ENCODE assay signal across 2 cellular contexts in the genomic region with DNA sequence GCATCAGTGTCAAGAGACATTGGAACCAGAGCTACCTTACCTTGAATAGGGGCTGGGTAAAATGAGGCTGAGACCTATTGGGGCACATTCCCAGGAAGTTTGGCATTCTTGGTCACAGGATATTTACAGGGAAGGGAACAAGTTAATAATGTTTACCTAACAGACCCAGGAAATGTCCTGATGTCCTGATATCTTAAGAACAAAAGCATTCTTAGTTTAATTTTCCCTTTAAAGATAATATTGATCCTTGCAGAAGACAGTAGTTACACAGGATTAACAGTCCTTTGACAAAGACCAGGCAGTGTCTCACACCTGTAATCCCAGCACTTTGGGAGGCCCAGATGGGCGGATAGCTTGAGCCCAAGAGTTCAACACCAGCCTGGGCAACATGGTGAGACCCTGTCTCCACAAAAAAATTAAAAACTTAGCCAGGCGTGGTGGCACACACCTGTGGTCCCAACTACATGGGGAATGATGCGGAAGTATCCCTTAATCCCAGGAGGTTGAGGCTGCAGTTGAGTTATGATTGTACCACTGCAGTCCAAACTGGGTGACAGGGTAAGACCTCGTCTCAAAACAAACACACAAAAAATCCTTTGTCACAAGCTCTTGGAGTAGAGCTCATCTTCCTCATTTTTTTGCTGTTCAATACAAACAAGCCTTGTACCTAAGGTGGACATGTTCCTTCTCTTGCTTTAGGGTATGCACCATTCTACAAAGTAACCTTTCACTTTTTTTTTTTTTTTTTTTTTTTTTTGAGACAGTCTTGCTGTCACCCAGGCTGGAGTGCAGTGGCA.
TF ChIP-seq lines count a peak whose summit lies in the region.

No MANE protein-coding gene starts in this region.

TF ChIP-seq in GM12878, 131 proteins besides CTCF, POLR2A, EP300 and RAD21:
- TF ChIP-seq EZH2 (IDR thresholded peaks at IDR 0.05; ENCODE audit: borderline replicate concordance, control insufficient read depth, low read depth, low read length), result no peak
- TF ChIP-seq PML (IDR thresholded peaks at IDR 0.05; ENCODE audit: low read length), result peak; percentile 37; the same call in 1 of the 2 replicates

TF ChIP-seq in neural cell, 6 proteins besides CTCF, POLR2A, EP300 and RAD21:
- TF ChIP-seq SMC3 (conservative IDR thresholded peaks at IDR 0.05; ENCODE audit: poor library complexity) (no peak), MXI1 (conservative IDR thresholded peaks at IDR 0.05; ENCODE audit: poor library complexity, severe bottlenecking) (no peak), POLR2AphosphoS5 (IDR thresholded peaks at IDR 0.05) (no peak), TAF1 (IDR thresholded peaks at IDR 0.05; ENCODE audit: low read depth) (no peak), EZH2 (IDR thresholded peaks at IDR 0.05; ENCODE audit: borderline replicate concordance, insufficient read depth, low read length, poor library complexity, severe bottlenecking) (no peak)
- TF ChIP-seq, protein P1, sequence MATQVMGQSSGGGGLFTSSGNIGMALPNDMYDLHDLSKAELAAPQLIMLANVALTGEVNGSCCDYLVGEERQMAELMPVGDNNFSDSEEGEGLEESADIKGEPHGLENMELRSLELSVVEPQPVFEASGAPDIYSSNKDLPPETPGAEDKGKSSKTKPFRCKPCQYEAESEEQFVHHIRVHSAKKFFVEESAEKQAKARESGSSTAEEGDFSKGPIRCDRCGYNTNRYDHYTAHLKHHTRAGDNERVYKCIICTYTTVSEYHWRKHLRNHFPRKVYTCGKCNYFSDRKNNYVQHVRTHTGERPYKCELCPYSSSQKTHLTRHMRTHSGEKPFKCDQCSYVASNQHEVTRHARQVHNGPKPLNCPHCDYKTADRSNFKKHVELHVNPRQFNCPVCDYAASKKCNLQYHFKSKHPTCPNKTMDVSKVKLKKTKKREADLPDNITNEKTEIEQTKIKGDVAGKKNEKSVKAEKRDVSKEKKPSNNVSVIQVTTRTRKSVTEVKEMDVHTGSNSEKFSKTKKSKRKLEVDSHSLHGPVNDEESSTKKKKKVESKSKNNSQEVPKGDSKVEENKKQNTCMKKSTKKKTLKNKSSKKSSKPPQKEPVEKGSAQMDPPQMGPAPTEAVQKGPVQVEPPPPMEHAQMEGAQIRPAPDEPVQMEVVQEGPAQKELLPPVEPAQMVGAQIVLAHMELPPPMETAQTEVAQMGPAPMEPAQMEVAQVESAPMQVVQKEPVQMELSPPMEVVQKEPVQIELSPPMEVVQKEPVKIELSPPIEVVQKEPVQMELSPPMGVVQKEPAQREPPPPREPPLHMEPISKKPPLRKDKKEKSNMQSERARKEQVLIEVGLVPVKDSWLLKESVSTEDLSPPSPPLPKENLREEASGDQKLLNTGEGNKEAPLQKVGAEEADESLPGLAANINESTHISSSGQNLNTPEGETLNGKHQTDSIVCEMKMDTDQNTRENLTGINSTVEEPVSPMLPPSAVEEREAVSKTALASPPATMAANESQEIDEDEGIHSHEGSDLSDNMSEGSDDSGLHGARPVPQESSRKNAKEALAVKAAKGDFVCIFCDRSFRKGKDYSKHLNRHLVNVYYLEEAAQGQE (IDR thresholded peaks at IDR 0.05; ENCODE audit: borderline replicate concordance), result no peak
